ENCODE assay signal across 28 cellular contexts in genomic region chr1:31691446-31691845, GRCh38.
"Had no signal": no experiment of that assay in that cellular context is flagged by ENCODE, and none has a peak within 500 bp of the region (broad histone marks: within the 10 kb centered on the region; RNA-seq: fewer than 3 reads in every experiment).

No MANE protein-coding gene starts in this region.

- H3K36me3 ChIP-seq: colonic mucosa, gastrocnemius medialis, upper lobe of right lung, uterus had no signal

- H3K9me3 ChIP-seq: colonic mucosa, gastrocnemius medialis, mucosa of descending colon, thoracic aorta, tibial nerve, upper lobe of right lung, uterus had no signal

- H3K27me3 ChIP-seq: colonic mucosa, gastrocnemius medialis, tibial nerve, upper lobe of right lung, uterus had no signal

- H3K79me2 ChIP-seq: parathyroid adenoma had no signal

- H2AFZ ChIP-seq: parathyroid adenoma had no signal

- ATAC-seq: esophagus mucosa; gastrocnemius medialis; left lobe of liver; mucosa of descending colon; natural killer cell treated with Interleukin-12 subunit alpha and Interleukin-12 subunit beta and Interleukin-15 and Interleukin-18, amount 100 ng/mL, for 72 hours; sciatic nerve; stimulated activated effector memory CD8-positive, alpha-beta T cell treated with anti-CD3 and anti-CD28 coated beads, Interleukin-12 subunit alpha, Interleukin-12 subunit beta, amount 100 ng/mL, for 72 hours; upper lobe of right lung had no signal

- H3K27ac ChIP-seq: colonic mucosa, epithelial cell of prostate, gastrocnemius medialis, parathyroid adenoma, thoracic aorta, upper lobe of right lung, uterus had no signal

- H3K9ac ChIP-seq: parathyroid adenoma had no signal

- H3K9me3 Mint-ChIP-seq: dendritic cell treated with granulocyte-macrophage colony-stimulating factor and Interleukin-4, amounts not matched to agents 40 ng/mL and 50 ng/mL, for 4 days; endodermal cell; memory B cell; mesothelial cell of epicardium; naive B cell; natural killer cell treated with Interleukin-12 subunit alpha and Interleukin-12 subunit beta and Interleukin-15 and Interleukin-18, amount 100 ng/mL, for 72 hours; neural crest cell; stimulated activated effector memory CD8-positive, alpha-beta T cell treated with anti-CD3 and anti-CD28 coated beads, Interleukin-12 subunit alpha, Interleukin-12 subunit beta, amount 100 ng/mL, for 72 hours had no signal

- H3K4me3 Mint-ChIP-seq: dendritic cell treated with granulocyte-macrophage colony-stimulating factor and Interleukin-4, amounts not matched to agents 40 ng/mL and 50 ng/mL, for 4 days; endodermal cell; memory B cell; mesothelial cell of epicardium; naive B cell; natural killer cell treated with Interleukin-12 subunit alpha and Interleukin-12 subunit beta and Interleukin-15 and Interleukin-18, amount 100 ng/mL, for 72 hours; neural crest cell; stimulated activated effector memory CD8-positive, alpha-beta T cell treated with anti-CD3 and anti-CD28 coated beads, Interleukin-12 subunit alpha, Interleukin-12 subunit beta, amount 100 ng/mL, for 72 hours had no signal

- H3K4me1 Mint-ChIP-seq: endodermal cell; stimulated activated effector memory CD8-positive, alpha-beta T cell treated with anti-CD3 and anti-CD28 coated beads, Interleukin-12 subunit alpha, Interleukin-12 subunit beta, amount 100 ng/mL, for 72 hours had no signal

- DNase-seq: colonic mucosa; effector CD8-positive, alpha-beta T cell; endodermal cell; foreskin fibroblast; gastrocnemius medialis; head of caudate nucleus; mucosa of descending colon; naive B cell; stimulated activated CD4-positive, alpha-beta T cell treated with anti-CD3 and anti-CD28 coated beads, Interleukin-2, amount 100 ng/mL, for 24 hours; stimulated activated CD4-positive, alpha-beta T cell treated with anti-CD3 and anti-CD28 coated beads, Interleukin-4, amount 100 ng/mL, for 24 hours; stimulated activated naive CD4-positive, alpha-beta T cell treated with Interleukin-2 at 50 U/mL for 16 hours; upper lobe of right lung; uterus had no signal

- H3K36me3 Mint-ChIP-seq: memory B cell; naive B cell; natural killer cell treated with Interleukin-12 subunit alpha and Interleukin-12 subunit beta and Interleukin-15 and Interleukin-18, amount 100 ng/mL, for 72 hours; stimulated activated effector memory CD8-positive, alpha-beta T cell treated with anti-CD3 and anti-CD28 coated beads, Interleukin-12 subunit alpha, Interleukin-12 subunit beta, amount 100 ng/mL, for 72 hours had no signal

- H3K4me1 ChIP-seq: colonic mucosa, gastrocnemius medialis, parathyroid adenoma, upper lobe of right lung, uterus had no signal

- H3K4me3 ChIP-seq: colonic mucosa, gastrocnemius medialis, lung, mucosa of descending colon, thoracic aorta, tibial nerve, upper lobe of right lung, uterus had no signal

- H3K27ac Mint-ChIP-seq: dendritic cell treated with granulocyte-macrophage colony-stimulating factor and Interleukin-4, amounts not matched to agents 40 ng/mL and 50 ng/mL, for 4 days; endodermal cell; memory B cell; natural killer cell treated with Interleukin-12 subunit alpha and Interleukin-12 subunit beta and Interleukin-15 and Interleukin-18, amount 100 ng/mL, for 72 hours; progenitor cell of endocrine pancreas; stimulated activated effector memory CD8-positive, alpha-beta T cell treated with anti-CD3 and anti-CD28 coated beads, Interleukin-12 subunit alpha, Interleukin-12 subunit beta, amount 100 ng/mL, for 72 hours had no signal
